8 cellular contexts compared by ENCODE assay signal in the genomic region with DNA sequence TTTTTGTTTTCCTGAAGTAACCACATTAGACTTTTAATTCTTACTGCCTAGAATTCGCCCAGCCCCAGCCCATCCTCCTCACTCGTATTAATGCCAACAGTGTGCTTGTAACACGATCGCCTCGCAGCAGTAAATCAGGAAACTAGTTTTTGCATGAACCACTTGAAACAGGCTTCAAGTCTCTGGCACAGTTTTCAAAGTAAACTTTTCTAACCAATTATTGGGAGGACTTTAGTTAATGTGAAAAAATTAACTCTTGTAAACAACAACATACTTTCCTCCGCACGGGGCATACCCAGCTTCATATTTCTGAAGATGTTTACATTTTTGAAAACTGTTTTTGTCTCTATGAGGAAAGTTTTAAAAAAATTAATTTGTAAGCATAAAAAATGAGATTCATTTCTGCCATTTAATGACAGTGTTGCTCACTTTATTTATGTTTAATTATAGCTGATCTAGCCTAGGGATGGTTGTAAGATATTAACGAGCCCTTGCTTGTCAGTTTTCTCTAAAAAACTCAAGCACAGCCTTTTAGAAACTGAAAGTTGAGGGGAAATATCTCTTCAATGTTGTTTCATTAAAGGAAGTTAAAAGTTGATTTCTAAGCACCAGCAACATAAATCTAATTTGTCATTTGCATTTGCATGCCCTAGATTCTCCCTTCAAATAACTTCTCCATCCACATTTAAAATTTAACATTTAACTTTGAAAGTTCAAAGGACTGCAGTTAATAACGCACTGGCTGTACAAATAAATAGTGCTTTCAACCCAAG. TPM values are rescaled to one million over a fixed set of nuclear protein-coding genes. Genes with fewer than 3 reads are reported as not detected.
DNase-seq lines count a peak whose midpoint lies in the region; ATAC-seq and TF ChIP-seq lines count a peak whose summit lies in the region.

No MANE protein-coding gene starts in this region.

- H3K9me3 ChIP-seq in naive thymus-derived CD4-positive, alpha-beta T cell (ENCODE audit: control insufficient read depth in 2 of 3, low read length in 3 of 3): no peaks in the 10 kb centered on the region

- TF ChIP-seq CTCF in coronary artery (IDR thresholded peaks at IDR 0.05): no peak

- POLR2A ChIA-PET in naive thymus-derived CD4-positive, alpha-beta T cell (lab: Charles Lee): no interaction called here

- no peaks in the 10 kb centered on the region for H3K36me3 Mint-ChIP-seq in naive thymus-derived CD4-positive, alpha-beta T cell

- intact Hi-C loops in naive thymus-derived CD4-positive, alpha-beta T cell (cut with micrococcal nuclease): no loop called here
- intact Hi-C loops in posterior vena cava (cut with DNase I): no loop called here

- ATAC-seq in HG02798 (IDR thresholded peaks at IDR 0.05; ENCODE audit: poor library complexity, unreplicated experiment): peak; percentile 37
- peak; percentile 41 for ATAC-seq in naive thymus-derived CD4-positive, alpha-beta T cell

- peak overlapping the region in 8 of 10 donors; percentile 10 to 63 (median 44) for H3K4me3 Mint-ChIP-seq in naive thymus-derived CD4-positive, alpha-beta T cell

- peak overlapping the region in 1 of 9 donors; percentile 21 for H3K27ac Mint-ChIP-seq in naive thymus-derived CD4-positive, alpha-beta T cell

- CTCF ChIA-PET in naive thymus-derived CD4-positive, alpha-beta T cell (lab: Charles Lee): interaction anchor here (1.1 kb wide), 2 partner anchors 25 to 209 kb away, joined by 3 to 5 read pairs; no protein-coding TSS in a partner anchor

- peaks cover 28 to 51% (median 36%) of the 10 kb centered on the region in 5 donors for H3K27me3 Mint-ChIP-seq in naive thymus-derived CD4-positive, alpha-beta T cell

- H3K27me3 ChIP-seq in naive thymus-derived CD4-positive, alpha-beta T cell (ENCODE audit: control insufficient read depth in 2 of 2, insufficient read depth in 2 of 2, low read length in 2 of 2): peaks cover 0 to 8% of the 10 kb centered on the region in 2 donors

- H3K27ac ChIP-seq in coronary artery: peak overlapping the region in 1 of 2 donors; percentile 62
- H3K27ac ChIP-seq in naive thymus-derived CD4-positive, alpha-beta T cell (ENCODE audit: low read depth, low read length): no peak overlapping the region

- peaks cover 0 to 16% (median 11%) of the 10 kb centered on the region in 7 donors for H3K4me1 Mint-ChIP-seq in naive thymus-derived CD4-positive, alpha-beta T cell

- peak overlapping the region; percentile 36 for H3K4me3 ChIP-seq in coronary artery
- H3K4me3 ChIP-seq in naive thymus-derived CD4-positive, alpha-beta T cell (ENCODE audit: low read length): no peak overlapping the region

- no peaks in the 10 kb centered on the region for H3K36me3 ChIP-seq in naive thymus-derived CD4-positive, alpha-beta T cell (ENCODE audit: control insufficient read depth in 2 of 3, insufficient read depth in 3 of 3, low read length in 3 of 3)

- peaks cover 0 to 2% (median 0%) of the 10 kb centered on the region in 11 donors for H3K9me3 Mint-ChIP-seq in naive thymus-derived CD4-positive, alpha-beta T cell

- DNase-seq in COLO829 (ENCODE audit: low spot score) (peak; percentile 24), coronary artery (ENCODE audit: low spot score) (no peak), T1000 (lab: John Stamatoyannopoulos, UW) (no peak), posterior vena cava (ENCODE audit: low spot score) (no peak), NCI-H345 treated with DMSO at 0.1 percent for 48 hours (lab: John Stamatoyannopoulos, UW; ENCODE audit: unreplicated experiment) (no peak)
- no peak for DNase-seq in naive thymus-derived CD4-positive, alpha-beta T cell
- DNase-seq in activated CD8-positive, alpha-beta memory T cell treated with anti-CD3 and anti-CD28 coated beads, Interleukin-2, amount 50 U/mL, for 4 hours: no peak

- H3K4me1 ChIP-seq in naive thymus-derived CD4-positive, alpha-beta T cell (ENCODE audit: control insufficient read depth in 2 of 2, insufficient read depth in 2 of 2, low read length in 2 of 2): no peaks in the 10 kb centered on the region

RNA-seq across cellular contexts. Expression of gene TNFRSF19, which starts 39.4 kb away (rescaled TPM):
- under 1 TPM in 2 of 5 experiments, not detected in 3; 0.10 to 0.24 TPM for total RNA-seq in naive thymus-derived CD4-positive, alpha-beta T cell
- not detected for polyA plus RNA-seq in naive thymus-derived CD4-positive, alpha-beta T cell
- 1 to 10 TPM; 3.6 to 8.2 TPM for total RNA-seq in posterior vena cava
